Comparison of ENCODE assay signal across 15 cellular contexts in genomic region chr7:131633342-131633843, GRCh38.
DNase-seq lines count a peak whose midpoint lies in the region; ATAC-seq and TF ChIP-seq lines count a peak whose summit lies in the region.
"Had no signal": no experiment of that assay in that cellular context is flagged by ENCODE, and none has a peak within 500 bp of the region (broad histone marks: within the 10 kb centered on the region; RNA-seq: fewer than 3 reads in every experiment).

No MANE protein-coding gene starts in this region.

- H3K27ac ChIP-seq in RWPE2 (ENCODE audit: poor library complexity, severe bottlenecking): peak overlapping the region; percentile 70
- H3K27ac ChIP-seq: lower lobe of right lung had no signal

- peak; percentile 52 for ATAC-seq in RWPE2 (ENCODE audit: low read depth)
- ATAC-seq in GM19397 (IDR thresholded peaks at IDR 0.05; ENCODE audit: unreplicated experiment): no peak
- ATAC-seq in HG03378 (IDR thresholded peaks at IDR 0.05; ENCODE audit: unreplicated experiment): no peak
- ATAC-seq: activated CD4-positive, alpha-beta T cell treated with anti-CD3 and anti-CD28 coated beads for 36 hours; sciatic nerve had no signal

- no peaks in the 10 kb centered on the region for H3K9me3 ChIP-seq in RWPE2 (ENCODE audit: severe bottlenecking)
- H3K9me3 ChIP-seq: lower lobe of right lung had no signal

- DNase-seq in EL (peak; percentile 88), RWPE2 (ENCODE audit: low spot score) (no peak), fibroblast of pulmonary artery (ENCODE audit: low read depth) (peak; percentile 58), non-pigmented ciliary epithelial cell (ENCODE audit: low read depth) (peak; percentile 23), NCI-H1105 treated with DMSO at 0.1 percent for 48 hours (lab: John Stamatoyannopoulos, UW) (no peak), NCI-H510A (lab: John Stamatoyannopoulos, UW) (no peak)
- DNase-seq: activated CD4-positive, alpha-beta T cell treated with anti-CD3 and anti-CD28 coated beads for 36 hours; activated naive CD4-positive, alpha-beta T cell; effector memory CD4-positive, alpha-beta T cell; lower lobe of right lung; NCI-H1436 treated with DMSO at 0.1 percent for 48 hours; OCI-M1 had no signal

- no peaks in the 10 kb centered on the region for H3K27me3 ChIP-seq in RWPE2 (ENCODE audit: insufficient read depth, poor library complexity, severe bottlenecking)

- peaks cover 26% of the 10 kb centered on the region for H3K4me1 ChIP-seq in RWPE2 (ENCODE audit: insufficient read depth, poor library complexity, severe bottlenecking)

- TF ChIP-seq CTCF in RWPE2 (IDR thresholded peaks at IDR 0.05; ENCODE audit: poor library complexity, severe bottlenecking) (no peak), fibroblast of pulmonary artery (IDR thresholded peaks at IDR 0.05; ENCODE audit: low read length, missing control alignments) (no peak)

- H3K36me3 ChIP-seq in RWPE2 (ENCODE audit: low read depth): no peaks in the 10 kb centered on the region
- H3K36me3 ChIP-seq: lower lobe of right lung had no signal

- H3K4me3 ChIP-seq in RWPE2 (ENCODE audit: severe bottlenecking) (no peak overlapping the region), fibroblast of pulmonary artery (replicated peaks; ENCODE audit: low read depth, low read length) (no peak overlapping the region)
- H3K4me3 ChIP-seq: lower lobe of right lung had no signal

Comparison
In these comparisons a context has a peak if more than half of its experiments do, and no peak if none do; other contexts are left out.
1. DNase-seq: peak in EL (single experiment), fibroblast of pulmonary artery (single experiment) and non-pigmented ciliary epithelial cell (single experiment); none in RWPE2 (single experiment), NCI-H1105 treated with DMSO at 0.1 percent for 48 hours (single experiment) and NCI-H510A (single experiment).